17 cellular contexts compared by ENCODE assay signal in the genomic region with DNA sequence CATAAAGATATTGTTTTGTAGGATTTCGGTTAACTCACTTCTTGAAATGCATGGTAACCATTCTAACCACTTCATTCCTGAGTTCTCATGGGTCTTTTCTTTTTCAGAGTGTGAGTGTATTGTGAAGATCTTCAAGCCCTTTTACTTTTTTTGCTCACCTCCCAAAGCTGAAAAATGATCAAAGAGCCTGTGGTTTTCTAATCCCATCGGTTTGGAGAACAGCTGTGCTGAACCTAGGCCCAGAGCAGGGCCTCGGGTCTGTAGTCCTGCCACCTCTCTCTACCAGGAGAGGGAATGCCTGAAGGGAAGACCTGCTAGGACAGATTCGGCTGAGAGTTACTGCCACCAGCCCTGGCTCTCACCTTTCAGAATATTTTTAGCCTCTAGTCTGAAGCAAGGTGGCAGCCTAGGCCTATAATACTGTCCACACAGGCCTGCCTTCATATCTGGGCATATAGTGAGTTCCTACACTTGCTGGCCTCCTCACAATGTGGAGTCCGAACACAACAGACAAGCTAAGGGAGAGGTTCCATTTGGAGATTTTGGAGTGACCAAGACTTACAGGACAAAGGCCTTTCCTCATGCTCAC. TPM values are rescaled to one million over a fixed set of nuclear protein-coding genes. Genes with fewer than 3 reads are reported as not detected.
A peak's percentile ranks its signal among the peaks of the same experiment; 100 is the strongest.
DNase-seq lines count a peak whose midpoint lies in the region; ATAC-seq and TF ChIP-seq lines count a peak whose summit lies in the region.
"Had no signal": no experiment of that assay in that cellular context is flagged by ENCODE, and none has a peak within 500 bp of the region (broad histone marks: within the 10 kb centered on the region; RNA-seq: fewer than 3 reads in every experiment).

No MANE protein-coding gene starts in this region.

- peaks cover 100% of the 10 kb centered on the region for H3K4me1 Mint-ChIP-seq in HFFc6 (ENCODE audit: low read depth)
- H3K4me1 Mint-ChIP-seq: activated naive CD8-positive, alpha-beta T cell treated with anti-CD3 and anti-CD28 coated beads, Interleukin-2, amount 10 ng/mL, durations not matched to agents 7 days and 5 days had no signal

- H3K36me3 ChIP-seq in colonic mucosa, result no peaks in the 10 kb centered on the region
- H3K36me3 ChIP-seq in mucosa of descending colon (ENCODE audit: low read depth), result no peaks in the 10 kb centered on the region
- H3K36me3 ChIP-seq in stomach smooth muscle (ENCODE audit: control insufficient read depth in 2 of 2, insufficient read depth in 2 of 2, low read length in 2 of 2), result peaks cover 9 to 10% of the 10 kb centered on the region in 2 donors

- H3K36me3 Mint-ChIP-seq in HFFc6 (ENCODE audit: low read depth), result peaks cover 91% of the 10 kb centered on the region
- H3K36me3 Mint-ChIP-seq: mesothelial cell of epicardium had no signal

- H3K27me3 ChIP-seq in colonic mucosa (no peaks in the 10 kb centered on the region), stomach smooth muscle (ENCODE audit: control insufficient read depth in 1 of 2, insufficient read depth in 2 of 2, low read length in 2 of 2) (no peaks in the 10 kb centered on the region)

- peak overlapping the region; percentile 87 for H3K27ac Mint-ChIP-seq in HFFc6
- H3K27ac Mint-ChIP-seq: activated naive CD8-positive, alpha-beta T cell treated with anti-CD3 and anti-CD28 coated beads, Interleukin-2, amount 10 ng/mL, durations not matched to agents 7 days and 5 days had no signal

- H3K27me3 Mint-ChIP-seq in HFFc6 (ENCODE audit: insufficient read depth), result peaks cover 10% of the 10 kb centered on the region
- H3K27me3 Mint-ChIP-seq: activated naive CD8-positive, alpha-beta T cell treated with anti-CD3 and anti-CD28 coated beads, Interleukin-2, amount 10 ng/mL, durations not matched to agents 7 days and 5 days had no signal

- intact Hi-C loops in colonic mucosa (cut with DNase I), result no loop called here
- intact Hi-C loops in mucosa of descending colon (cut with DNase I, micrococcal nuclease), result no loop called here

- no peak; the same call in 1 of the 2 replicates for TF ChIP-seq CTCF in HFFc6 (IDR thresholded peaks at IDR 0.05)
- TF ChIP-seq CTCF in colonic mucosa (IDR thresholded peaks at IDR 0.05), result no peak
- TF ChIP-seq CTCF in mucosa of descending colon (IDR thresholded peaks at IDR 0.05), result no peak

- H3K4me3 ChIP-seq in colonic mucosa (no peak overlapping the region), mucosa of descending colon (no peak overlapping the region), stomach smooth muscle (ENCODE audit: low read length in 2 of 2) (peak overlapping the region; percentile 29 to 31)
- H3K4me3 ChIP-seq: HAP-1 had no signal

- no peaks in the 10 kb centered on the region for H3K9me3 Mint-ChIP-seq in HFFc6
- H3K9me3 Mint-ChIP-seq: activated naive CD8-positive, alpha-beta T cell treated with anti-CD3 and anti-CD28 coated beads, Interleukin-2, amount 10 ng/mL, durations not matched to agents 7 days and 5 days; mesothelial cell of epicardium had no signal

- DNase-seq in HFFc6 (no peak), colonic mucosa (no peak), mucosa of descending colon (peak in 1 of 3 donors; percentile 33), NCI-H526 treated with DMSO at 0.1 percent for 48 hours (lab: John Stamatoyannopoulos, UW) (no peak), NCI-H2171 (lab: John Stamatoyannopoulos, UW) (no peak), ureter (ENCODE audit: low spot score) (no peak)
- DNase-seq: activated CD4-positive, CD25-positive, alpha-beta regulatory T cell; activated CD8-positive, alpha-beta memory T cell treated with anti-CD3 and anti-CD28 coated beads, Interleukin-2, amount 50 U/mL, for 48 hours; activated naive CD8-positive, alpha-beta T cell treated with anti-CD3 and anti-CD28 coated beads, Interleukin-2, amount 10 ng/mL, durations not matched to agents 7 days and 5 days; NCI-H2171 treated with DMSO at 0.1 percent for 48 hours; stimulated activated CD4-positive, alpha-beta T cell treated with anti-CD3 and anti-CD28 coated beads, Interleukin-4, amount 100 ng/mL, for 4 hours; stimulated activated naive CD8-positive, alpha-beta T cell treated with anti-CD3 and anti-CD28 coated beads, Interleukin-15, Interleukin-2, amounts not matched to agents 100 U/mL and 50 U/mL, for 24 hours; SW 1271 had no signal

- H3K4me1 ChIP-seq in colonic mucosa, result peaks cover 7% of the 10 kb centered on the region
- H3K4me1 ChIP-seq in mucosa of descending colon (ENCODE audit: low read depth), result peaks cover 63% of the 10 kb centered on the region
- peaks cover 50% of the 10 kb centered on the region for H3K4me1 ChIP-seq in stomach smooth muscle (ENCODE audit: control insufficient read depth, insufficient read depth, low read length)

- peak overlapping the region; percentile 81; the same call in 1 of the 2 replicates for H3K4me3 Mint-ChIP-seq in HFFc6
- H3K4me3 Mint-ChIP-seq: activated naive CD8-positive, alpha-beta T cell treated with anti-CD3 and anti-CD28 coated beads, Interleukin-2, amount 10 ng/mL, durations not matched to agents 7 days and 5 days; mesothelial cell of epicardium had no signal

- H3K9ac ChIP-seq in colonic mucosa (ENCODE audit: low read depth in 2 of 2, low read length in 2 of 2) (peak overlapping the region in 1 of 2 donors; percentile 52), stomach smooth muscle (ENCODE audit: low read length in 2 of 2) (peak overlapping the region; percentile 25 to 30)

- H3K27ac ChIP-seq in colonic mucosa, result peak overlapping the region; percentile 68
- H3K27ac ChIP-seq in stomach smooth muscle (ENCODE audit: low read length), result peak overlapping the region; percentile 58

- H3K9me3 ChIP-seq in colonic mucosa (no peaks in the 10 kb centered on the region), mucosa of descending colon (no peaks in the 10 kb centered on the region), stomach smooth muscle (ENCODE audit: control insufficient read depth in 2 of 2, low read length in 2 of 2) (no peaks in the 10 kb centered on the region)
- H3K9me3 ChIP-seq: HAP-1 had no signal

- peak; percentile 38 for ATAC-seq in mucosa of descending colon
- no peak for ATAC-seq in HG02852 (IDR thresholded peaks at IDR 0.05; ENCODE audit: unreplicated experiment)
- ATAC-seq: stimulated activated naive CD8-positive, alpha-beta T cell treated with anti-CD3 and anti-CD28 coated beads, Interleukin-15, Interleukin-2, amounts not matched to agents 100 U/mL and 50 U/mL, for 24 hours had no signal

RNA-seq across cellular contexts. Expression of a gene that starts 13.8 kb away (rescaled TPM):
- 100 to 1,000 TPM; 219 to 288 (median 235) TPM for total RNA-seq in HFFc6 (2021; fragmentation: NEBNext Ultra II Directional; extraction: Animal tissue kit (Norgen Biotek cat#: 25700))
- 10 to 100 TPM; 67.7 to 69.6 TPM for total RNA-seq in colonic mucosa
- total RNA-seq in mucosa of descending colon, result 10 to 100 TPM; 38.2 to 76.6 (median 60.7) TPM
- 20.0 TPM for total RNA-seq in ureter

Comparison
In these comparisons a context has a peak if more than half of its experiments do, and no peak if none do; other contexts are left out.
1. H3K4me3 ChIP-seq: peak in stomach smooth muscle (2 of 2); none in colonic mucosa (single experiment) and mucosa of descending colon (single experiment).